Comparison of ENCODE assay signal across 9 cellular contexts in the genomic region with DNA sequence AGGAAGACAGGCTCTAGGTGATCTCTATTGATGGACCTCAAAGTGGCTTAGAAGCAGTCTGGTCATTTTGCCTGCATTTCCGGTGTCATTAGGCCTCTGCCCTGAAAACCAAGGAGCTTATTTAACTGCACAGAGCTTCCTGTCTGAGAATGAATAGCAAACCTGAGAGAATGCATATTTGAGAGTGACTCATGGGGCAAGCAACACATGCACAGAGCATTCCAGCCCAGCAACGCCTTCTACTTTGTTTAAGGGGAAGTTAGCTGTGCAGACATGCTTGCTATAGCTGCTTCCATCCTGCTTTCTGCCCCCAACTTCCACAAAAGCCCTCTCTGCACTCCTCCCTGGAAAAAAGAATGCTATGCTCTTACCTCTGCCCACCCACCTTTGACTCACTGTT.
A peak's percentile ranks its signal among the peaks of the same experiment; 100 is the strongest.
DNase-seq lines count a peak whose midpoint lies in the region; ATAC-seq, FAIRE-seq and TF ChIP-seq lines count a peak whose summit lies in the region.
"Had no signal": no experiment of that assay in that cellular context is flagged by ENCODE, and none has a peak within 500 bp of the region (broad histone marks: within the 10 kb centered on the region; RNA-seq: fewer than 3 reads in every experiment).

No MANE protein-coding gene starts in this region.

- no peaks in the 10 kb centered on the region for H3K9me3 ChIP-seq in hepatocyte (ENCODE audit: low read depth)

- no peaks in the 10 kb centered on the region for H3K79me2 ChIP-seq in hepatocyte

- H3K27ac ChIP-seq in hepatocyte: peak overlapping the region; percentile 45

- no peak for TF ChIP-seq POLR2A in H54 (IDR thresholded peaks at IDR 0.05; ENCODE audit: low read depth, low read length)

- POLR2A ChIA-PET in naive thymus-derived CD8-positive, alpha-beta T cell (lab: Charles Lee): no interaction called here

- H3K9me2 ChIP-seq in hepatocyte (replicated peaks; ENCODE audit: insufficient read depth): no peaks in the 10 kb centered on the region

- H3K27me3 ChIP-seq in hepatocyte: no peaks in the 10 kb centered on the region

- peak; percentile 100 for FAIRE-seq in H54 (lab: Jason Lieb, UNC)

- no peak overlapping the region for H3K27ac Mint-ChIP-seq in naive thymus-derived CD8-positive, alpha-beta T cell

- 47% methylated on average over 2 of the region's 2 CpGs for WGBS in hepatocyte (ENCODE audit: low lambda C conversion rate, missing lambda C conversion rate)

- H3K9me3 Mint-ChIP-seq in naive thymus-derived CD8-positive, alpha-beta T cell: peaks cover 0 to 19% (median 1%) of the 10 kb centered on the region in 9 donors
- H3K9me3 Mint-ChIP-seq: brain had no signal

- H3K4me3 Mint-ChIP-seq in naive thymus-derived CD8-positive, alpha-beta T cell: no peak overlapping the region
- H3K4me3 Mint-ChIP-seq: brain had no signal

- no peak for TF ChIP-seq CTCF in hepatocyte (IDR thresholded peaks at IDR 0.05; ENCODE audit: poor library complexity)

- no peaks in the 10 kb centered on the region for H4K20me1 ChIP-seq in hepatocyte (ENCODE audit: insufficient read depth, poor library complexity, severe bottlenecking)

- DNase-seq in DMS53 treated with DMSO at 0.1 percent for 48 hours (lab: John Stamatoyannopoulos, UW; ENCODE audit: unreplicated experiment): peak; percentile 71
- DNase-seq in H54 (ENCODE audit: insufficient read length, low spot score): peak; percentile 52
- DNase-seq in MV-4-11 (lab: John Stamatoyannopoulos, UW): peak; percentile 16
- DNase-seq in hepatocyte (ENCODE audit: low spot score): peak; percentile 58
- DNase-seq in HuH-7 (ENCODE audit: low spot score): no peak
- no peak for DNase-seq in naive thymus-derived CD8-positive, alpha-beta T cell
- DNase-seq in activated gamma-delta T cell treated with Interleukin-2 at 50 U/mL for 16 hours: no peak

- no peak overlapping the region for H2AFZ ChIP-seq in hepatocyte

- H3K4me2 ChIP-seq in hepatocyte: no peak overlapping the region

- no peak overlapping the region for H3K4me3 ChIP-seq in hepatocyte

- no peaks in the 10 kb centered on the region for H3K36me3 ChIP-seq in hepatocyte (replicated peaks; ENCODE audit: insufficient read depth, low read depth)

- H3K27me3 Mint-ChIP-seq in naive thymus-derived CD8-positive, alpha-beta T cell: peaks cover 0 to 2% (median 0%) of the 10 kb centered on the region in 5 donors
- H3K27me3 Mint-ChIP-seq: brain had no signal

- H3K4me1 ChIP-seq in hepatocyte (ENCODE audit: insufficient read depth): no peaks in the 10 kb centered on the region

- no peaks in the 10 kb centered on the region for H3K36me3 Mint-ChIP-seq in naive thymus-derived CD8-positive, alpha-beta T cell
- H3K36me3 Mint-ChIP-seq: brain had no signal

- ATAC-seq in HG02642 (IDR thresholded peaks at IDR 0.05; ENCODE audit: poor library complexity, unreplicated experiment): no peak
- ATAC-seq in naive thymus-derived CD8-positive, alpha-beta T cell: no peak

- no peaks in the 10 kb centered on the region for H3K4me1 Mint-ChIP-seq in naive thymus-derived CD8-positive, alpha-beta T cell

Comparison
In these comparisons a context has a peak if more than half of its experiments do, and no peak if none do; other contexts are left out.
1. DNase-seq: peak in DMS53 treated with DMSO at 0.1 percent for 48 hours (single experiment), H54 (single experiment), MV-4-11 (single experiment) and hepatocyte (single experiment); none in HuH-7 (single experiment), naive thymus-derived CD8-positive, alpha-beta T cell (0 of 10) and activated gamma-delta T cell treated with Interleukin-2 at 50 U/mL for 16 hours (single experiment).